Comparison of ENCODE assay signal across 9 cellular contexts in genomic region chr5:74851684-74852353, GRCh38. TPM values are rescaled to one million over a fixed set of nuclear protein-coding genes. Genes with fewer than 3 reads are reported as not detected.
DNase-seq lines count a peak whose midpoint lies in the region; ATAC-seq and TF ChIP-seq lines count a peak whose summit lies in the region.
"Had no signal": no experiment of that assay in that cellular context is flagged by ENCODE, and none has a peak within 500 bp of the region (broad histone marks: within the 10 kb centered on the region; RNA-seq: fewer than 3 reads in every experiment).

No MANE protein-coding gene starts in this region.

- H3K4me3 Mint-ChIP-seq in natural killer cell treated with Interleukin-12 subunit alpha and Interleukin-12 subunit beta and Interleukin-15 and Interleukin-18, amount 100 ng/mL, for 72 hours: peak overlapping the region; percentile 75

- DNase-seq in EH (ENCODE audit: low read depth): peak; percentile 69
- peak; percentile 41 for DNase-seq in MV-4-11 (lab: John Stamatoyannopoulos, UW)
- DNase-seq in breast epithelium (ENCODE audit: low spot score in 2 of 2): no peak
- no peak for DNase-seq in natural killer cell treated with Interleukin-12 subunit alpha and Interleukin-12 subunit beta and Interleukin-15 and Interleukin-18, amount 100 ng/mL, for 72 hours (ENCODE audit: low spot score)
- DNase-seq in NCI-H146 (lab: John Stamatoyannopoulos, UW): no peak
- no peak for DNase-seq in SKM-1 treated with dmso at 0.1 percent for 144 hours (lab: John Stamatoyannopoulos, UW; ENCODE audit: unreplicated experiment)
- DNase-seq: left ventricle myocardium superior had no signal

- H3K27me3 Mint-ChIP-seq in natural killer cell treated with Interleukin-12 subunit alpha and Interleukin-12 subunit beta and Interleukin-15 and Interleukin-18, amount 100 ng/mL, for 72 hours: no peaks in the 10 kb centered on the region

- H3K27me3 ChIP-seq in breast epithelium: no peaks in the 10 kb centered on the region

- peak overlapping the region; percentile 90 to 94 for H3K27ac Mint-ChIP-seq in natural killer cell treated with Interleukin-12 subunit alpha and Interleukin-12 subunit beta and Interleukin-15 and Interleukin-18, amount 100 ng/mL, for 72 hours

- TF ChIP-seq POLR2A in breast epithelium (IDR thresholded peaks at IDR 0.05): no peak

- intact Hi-C loops in breast epithelium (cut with DNase I; ENCODE audit: low total_unique reads): no loop called here

- no peak for TF ChIP-seq CTCF in breast epithelium (IDR thresholded peaks at IDR 0.05)

- H3K9me3 ChIP-seq in breast epithelium: no peaks in the 10 kb centered on the region

- peaks cover 9% of the 10 kb centered on the region for H3K36me3 Mint-ChIP-seq in natural killer cell treated with Interleukin-12 subunit alpha and Interleukin-12 subunit beta and Interleukin-15 and Interleukin-18, amount 100 ng/mL, for 72 hours

- peak; percentile 77 to 81 for ATAC-seq in natural killer cell treated with Interleukin-12 subunit alpha and Interleukin-12 subunit beta and Interleukin-15 and Interleukin-18, amount 100 ng/mL, for 72 hours
- ATAC-seq in HG03457 (IDR thresholded peaks at IDR 0.05; ENCODE audit: unreplicated experiment): no peak
- no peak for ATAC-seq in HG03135 (IDR thresholded peaks at IDR 0.05; ENCODE audit: unreplicated experiment)
- ATAC-seq: left ventricle myocardium superior had no signal

- H3K27ac ChIP-seq in breast epithelium: peak overlapping the region; percentile 16 to 50

- peaks cover 0 to 4% of the 10 kb centered on the region in 2 donors for H3K4me1 ChIP-seq in breast epithelium

- no peaks in the 10 kb centered on the region for H3K36me3 ChIP-seq in breast epithelium

- peak overlapping the region in 2 of 3 donors; percentile 30 to 37 for H3K4me3 ChIP-seq in breast epithelium

- H3K9me3 Mint-ChIP-seq in natural killer cell treated with Interleukin-12 subunit alpha and Interleukin-12 subunit beta and Interleukin-15 and Interleukin-18, amount 100 ng/mL, for 72 hours: peaks cover 4% of the 10 kb centered on the region

- H3K4me1 Mint-ChIP-seq in natural killer cell treated with Interleukin-12 subunit alpha and Interleukin-12 subunit beta and Interleukin-15 and Interleukin-18, amount 100 ng/mL, for 72 hours (ENCODE audit: low read depth in 2 of 2): peaks cover 33 to 42% of the 10 kb centered on the region in 2 donors

RNA-seq across cellular contexts. Expression of gene FAM169A, which starts 14.4 kb away (rescaled TPM):
- total RNA-seq in breast epithelium: 1 to 10 TPM in 2 of 3 donors, under 1 TPM in 1; 0.64 to 6.3 (median 1.6) TPM
- 10 to 100 TPM in 1 of 2 donors, 1 to 10 TPM in 1; 7.9 to 13.4 TPM for total RNA-seq in natural killer cell treated with Interleukin-12 subunit alpha and Interleukin-12 subunit beta and Interleukin-15 and Interleukin-18, amount 100 ng/mL, for 72 hours

Comparison
In these comparisons a context has a peak if more than half of its experiments do, and no peak if none do; other contexts are left out.
1. DNase-seq: peak in EH (single experiment) and MV-4-11 (single experiment); none in breast epithelium (0 of 2), natural killer cell treated with Interleukin-12 subunit alpha and Interleukin-12 subunit beta and Interleukin-15 and Interleukin-18, amount 100 ng/mL, for 72 hours (single experiment), NCI-H146 (single experiment) and SKM-1 treated with dmso at 0.1 percent for 144 hours (single experiment).
2. ATAC-seq: peak in natural killer cell treated with Interleukin-12 subunit alpha and Interleukin-12 subunit beta and Interleukin-15 and Interleukin-18, amount 100 ng/mL, for 72 hours (2 of 2); none in HG03457 (single experiment) and HG03135 (single experiment).